In genomic region chr14:23359167-23359626, GRCh38 we compare ENCODE assay signal across 24 cellular contexts. TPM values are rescaled to one million over a fixed set of nuclear protein-coding genes. Genes with fewer than 3 reads are reported as not detected.
DNase-seq lines count a peak whose midpoint lies in the region; ATAC-seq and TF ChIP-seq lines count a peak whose summit lies in the region.
"Had no signal": no experiment of that assay in that cellular context is flagged by ENCODE, and none has a peak within 500 bp of the region (broad histone marks: within the 10 kb centered on the region; RNA-seq: fewer than 3 reads in every experiment).

No MANE protein-coding gene starts in this region.

- no peak for TF ChIP-seq POLR2A in gastroesophageal sphincter (IDR thresholded peaks at IDR 0.05)

- no peak overlapping the region for H3K4me3 Mint-ChIP-seq in activated CD8-positive, alpha-beta memory T cell treated with anti-CD3 and anti-CD28 coated beads, Interleukin-2, amount 10 ng/mL, durations not matched to agents 7 days and 5 days
- no peak overlapping the region for H3K4me3 Mint-ChIP-seq in activated naive CD8-positive, alpha-beta T cell treated with anti-CD3 and anti-CD28 coated beads, Interleukin-2, amount 50 U/mL, for 24 hours
- H3K4me3 Mint-ChIP-seq: B cell; CD4-positive, alpha-beta T cell; IgD-negative memory B cell had no signal

- no peak overlapping the region for H3K4me2 ChIP-seq in osteoblast (ENCODE audit: insufficient read depth, low read length)

- no peaks in the 10 kb centered on the region for H3K9me3 ChIP-seq in WERI-Rb-1 (ENCODE audit: severe bottlenecking)
- no peaks in the 10 kb centered on the region for H3K9me3 ChIP-seq in gastroesophageal sphincter
- no peaks in the 10 kb centered on the region for H3K9me3 ChIP-seq in osteoblast (ENCODE audit: low read depth, low read length)
- H3K9me3 ChIP-seq: MG63 had no signal

- no CpG with 5 or more reads among the region's 11 CpGs for WGBS in gastroesophageal sphincter (ENCODE audit: low coverage in 1 of 2), 2 donors

- no peak for TF ChIP-seq EP300 in gastroesophageal sphincter (IDR thresholded peaks at IDR 0.05)

- peaks cover 65% of the 10 kb centered on the region for H3K36me3 ChIP-seq in WERI-Rb-1
- H3K36me3 ChIP-seq in gastroesophageal sphincter = peaks cover 0 to 45% of the 10 kb centered on the region in 2 donors
- peaks cover 12% of the 10 kb centered on the region for H3K36me3 ChIP-seq in osteoblast (ENCODE audit: insufficient read depth, low read length)

- no peaks in the 10 kb centered on the region for H4K20me1 ChIP-seq in osteoblast (ENCODE audit: insufficient read depth, low read length)

- H3K79me2 ChIP-seq in osteoblast (ENCODE audit: insufficient read depth, low read length) = peaks cover 2% of the 10 kb centered on the region

- H3K27me3 Mint-ChIP-seq in activated CD8-positive, alpha-beta memory T cell treated with anti-CD3 and anti-CD28 coated beads, Interleukin-2, amount 10 ng/mL, durations not matched to agents 7 days and 5 days = peaks cover 32% of the 10 kb centered on the region
- H3K27me3 Mint-ChIP-seq in activated naive CD8-positive, alpha-beta T cell treated with anti-CD3 and anti-CD28 coated beads, Interleukin-2, amount 50 U/mL, for 24 hours = peaks cover 5% of the 10 kb centered on the region

- H3K27ac ChIP-seq in WERI-Rb-1 (peak overlapping the region; percentile 45), gastroesophageal sphincter (peak overlapping the region in 3 of 4 donors; percentile 33 to 63 (median 63)), osteoblast (ENCODE audit: low read depth, low read length) (no peak overlapping the region)
- H3K27ac ChIP-seq: 22Rv1 had no signal

- no peaks in the 10 kb centered on the region for H3K9me3 Mint-ChIP-seq in activated CD8-positive, alpha-beta memory T cell treated with anti-CD3 and anti-CD28 coated beads, Interleukin-2, amount 10 ng/mL, durations not matched to agents 7 days and 5 days (ENCODE audit: low read depth)
- no peaks in the 10 kb centered on the region for H3K9me3 Mint-ChIP-seq in activated naive CD4-positive, alpha-beta T cell treated with anti-CD3 and anti-CD28 coated beads, Interleukin-2, amount 50 U/mL, for 72 hours
- no peaks in the 10 kb centered on the region for H3K9me3 Mint-ChIP-seq in activated naive CD8-positive, alpha-beta T cell treated with anti-CD3 and anti-CD28 coated beads, Interleukin-2, amount 50 U/mL, for 24 hours
- H3K9me3 Mint-ChIP-seq: CD4-positive, alpha-beta T cell; IgD-negative memory B cell had no signal

- DNase-seq in activated CD8-positive, alpha-beta memory T cell treated with anti-CD3 and anti-CD28 coated beads, Interleukin-2, amount 50 U/mL, for 48 hours = peak; percentile 45
- DNase-seq in activated CD8-positive, alpha-beta memory T cell treated with anti-CD3 and anti-CD28 coated beads, Interleukin-2, amount 10 ng/mL, durations not matched to agents 7 days and 5 days = no peak
- DNase-seq in WERI-Rb-1 (no peak), osteoblast (ENCODE audit: insufficient read length, low spot score, missing footprints) (peak; percentile 15)
- DNase-seq in activated naive CD4-positive, alpha-beta T cell treated with anti-CD3 and anti-CD28 coated beads, Interleukin-2, amount 50 U/mL, for 72 hours (ENCODE audit: low spot score in 2 of 2) = no peak
- DNase-seq in activated naive CD8-positive, alpha-beta T cell treated with anti-CD3 and anti-CD28 coated beads, Interleukin-2, amount 50 U/mL, for 24 hours = no peak
- DNase-seq: CD4-positive, alpha-beta T cell; GF-D8; HCEC 1CT; Karpas-422; MG63; NCI-H1048; NCI-H1436; NCI-H2029; NCI-H2171; NCI-H526; PC-3; RPMI8226 had no signal

- CTCF ChIA-PET in activated CD8-positive, alpha-beta memory T cell treated with anti-CD3 and anti-CD28 coated beads, Interleukin-2, amount 10 ng/mL, durations not matched to agents 7 days and 5 days (lab: Charles Lee) = interaction anchor here (1.2 kb wide), 1 partner anchor 21 kb away, joined by 3 read pairs; no protein-coding TSS in a partner anchor

- TF ChIP-seq CTCF in WERI-Rb-1 (IDR thresholded peaks at IDR 0.05; ENCODE audit: low read depth, low read length) (no peak), gastroesophageal sphincter (IDR thresholded peaks at IDR 0.05) (no peak), osteoblast (IDR thresholded peaks at IDR 0.05; ENCODE audit: extremely low read depth, low read depth, low read length) (no peak)

- no peaks in the 10 kb centered on the region for H3K36me3 Mint-ChIP-seq in activated CD8-positive, alpha-beta memory T cell treated with anti-CD3 and anti-CD28 coated beads, Interleukin-2, amount 10 ng/mL, durations not matched to agents 7 days and 5 days
- H3K36me3 Mint-ChIP-seq in activated naive CD4-positive, alpha-beta T cell treated with anti-CD3 and anti-CD28 coated beads, Interleukin-2, amount 50 U/mL, for 72 hours = no peaks in the 10 kb centered on the region
- no peaks in the 10 kb centered on the region for H3K36me3 Mint-ChIP-seq in activated naive CD8-positive, alpha-beta T cell treated with anti-CD3 and anti-CD28 coated beads, Interleukin-2, amount 50 U/mL, for 24 hours (ENCODE audit: low read depth)
- H3K36me3 Mint-ChIP-seq: IgD-negative memory B cell had no signal

- no peak overlapping the region for H3K27ac Mint-ChIP-seq in activated CD8-positive, alpha-beta memory T cell treated with anti-CD3 and anti-CD28 coated beads, Interleukin-2, amount 10 ng/mL, durations not matched to agents 7 days and 5 days
- no peak overlapping the region for H3K27ac Mint-ChIP-seq in activated naive CD4-positive, alpha-beta T cell treated with anti-CD3 and anti-CD28 coated beads, Interleukin-2, amount 50 U/mL, for 72 hours
- no peak overlapping the region for H3K27ac Mint-ChIP-seq in activated naive CD8-positive, alpha-beta T cell treated with anti-CD3 and anti-CD28 coated beads, Interleukin-2, amount 50 U/mL, for 24 hours
- H3K27ac Mint-ChIP-seq: B cell; CD4-positive, alpha-beta T cell; IgD-negative memory B cell had no signal

- H3K4me1 Mint-ChIP-seq in activated CD8-positive, alpha-beta memory T cell treated with anti-CD3 and anti-CD28 coated beads, Interleukin-2, amount 10 ng/mL, durations not matched to agents 7 days and 5 days = no peaks in the 10 kb centered on the region
- H3K4me1 Mint-ChIP-seq in activated naive CD8-positive, alpha-beta T cell treated with anti-CD3 and anti-CD28 coated beads, Interleukin-2, amount 50 U/mL, for 24 hours = no peaks in the 10 kb centered on the region
- H3K4me1 Mint-ChIP-seq: B cell had no signal

- no peaks in the 10 kb centered on the region for H3K27me3 ChIP-seq in WERI-Rb-1 (ENCODE audit: insufficient read depth, low read depth, severe bottlenecking)
- no peaks in the 10 kb centered on the region for H3K27me3 ChIP-seq in gastroesophageal sphincter
- H3K27me3 ChIP-seq in osteoblast (ENCODE audit: insufficient read depth, low read length) = no peaks in the 10 kb centered on the region
- H3K27me3 ChIP-seq: MG63 had no signal

- H3K4me1 ChIP-seq in gastroesophageal sphincter (peaks cover 0 to 59% (median 11%) of the 10 kb centered on the region in 3 donors), osteoblast (ENCODE audit: insufficient read depth, low read length) (peaks cover 5% of the 10 kb centered on the region)

- no peak overlapping the region for H3K4me3 ChIP-seq in WERI-Rb-1 (ENCODE audit: low read depth, low read length)
- H3K4me3 ChIP-seq in gastroesophageal sphincter = no peak overlapping the region
- no peak overlapping the region for H3K4me3 ChIP-seq in osteoblast (ENCODE audit: insufficient read depth, low read length)
- H3K4me3 ChIP-seq: GM12878, MG63 had no signal

- no peak for ATAC-seq in activated CD8-positive, alpha-beta memory T cell treated with anti-CD3 and anti-CD28 coated beads, Interleukin-2, amount 10 ng/mL, durations not matched to agents 7 days and 5 days
- ATAC-seq in gastroesophageal sphincter = no peak
- ATAC-seq in activated naive CD4-positive, alpha-beta T cell treated with anti-CD3 and anti-CD28 coated beads, Interleukin-2, amount 50 U/mL, for 72 hours = no peak
- ATAC-seq in activated naive CD8-positive, alpha-beta T cell treated with anti-CD3 and anti-CD28 coated beads, Interleukin-2, amount 50 U/mL, for 24 hours = no peak
- ATAC-seq in HG03565 (IDR thresholded peaks at IDR 0.05; ENCODE audit: unreplicated experiment) = no peak
- ATAC-seq: GM12878, PC-3 had no signal

- no peak overlapping the region for H2AFZ ChIP-seq in osteoblast (ENCODE audit: low read length)

RNA-seq across cellular contexts. Expression of gene EFS, which starts 5.8 kb away (rescaled TPM):
- total RNA-seq in activated CD8-positive, alpha-beta memory T cell treated with anti-CD3 and anti-CD28 coated beads, Interleukin-2, amount 10 ng/mL, durations not matched to agents 7 days and 5 days = not detected
- total RNA-seq in gastroesophageal sphincter = 10 to 100 TPM; 10.6 to 22.6 (median 14.6) TPM
- 9.8 and 14.1 TPM in 2 replicates for total RNA-seq in osteoblast
- under 1 TPM in 1 of 2 donors, not detected in 1; 0.10 TPM for total RNA-seq in activated naive CD4-positive, alpha-beta T cell treated with anti-CD3 and anti-CD28 coated beads, Interleukin-2, amount 50 U/mL, for 72 hours
- total RNA-seq: B cell; CD4-positive, alpha-beta T cell had no signal

RNA-seq across cellular contexts. Expression of gene SLC22A17, which starts 6.5 kb away (rescaled TPM):
- 1 to 10 TPM; 1.7 to 2.8 TPM for total RNA-seq in activated CD8-positive, alpha-beta memory T cell treated with anti-CD3 and anti-CD28 coated beads, Interleukin-2, amount 10 ng/mL, durations not matched to agents 7 days and 5 days
- 10 to 100 TPM; 22.7 to 36.4 (median 30.4) TPM for total RNA-seq in gastroesophageal sphincter
- total RNA-seq in osteoblast = 18.1 and 19.7 TPM in 2 replicates
- total RNA-seq in activated naive CD4-positive, alpha-beta T cell treated with anti-CD3 and anti-CD28 coated beads, Interleukin-2, amount 50 U/mL, for 72 hours = 1 to 10 TPM; 7.4 to 8.8 TPM
- total RNA-seq: GM12878 had no signal

RNA-seq across cellular contexts. Expression of gene IL25, which starts 13.4 kb away (rescaled TPM):
- not detected for total RNA-seq in activated CD8-positive, alpha-beta memory T cell treated with anti-CD3 and anti-CD28 coated beads, Interleukin-2, amount 10 ng/mL, durations not matched to agents 7 days and 5 days
- total RNA-seq in gastroesophageal sphincter (not detected), osteoblast (not detected in 2 replicates)
- not detected for total RNA-seq in activated naive CD4-positive, alpha-beta T cell treated with anti-CD3 and anti-CD28 coated beads, Interleukin-2, amount 50 U/mL, for 72 hours
- total RNA-seq: B cell; CD4-positive, alpha-beta T cell; GM12878; PC-3 had no signal

RNA-seq across cellular contexts. Expression of gene CMTM5, which starts 17.6 kb away (rescaled TPM):
- not detected for total RNA-seq in activated CD8-positive, alpha-beta memory T cell treated with anti-CD3 and anti-CD28 coated beads, Interleukin-2, amount 10 ng/mL, durations not matched to agents 7 days and 5 days
- 1 to 10 TPM in 2 of 4 donors, under 1 TPM in 1, not detected in 1; 0.81 to 2.3 (median 1.2) TPM for total RNA-seq in gastroesophageal sphincter
- not detected in 2 replicates for total RNA-seq in osteoblast
- not detected for total RNA-seq in activated naive CD4-positive, alpha-beta T cell treated with anti-CD3 and anti-CD28 coated beads, Interleukin-2, amount 50 U/mL, for 72 hours
- total RNA-seq: B cell; CD4-positive, alpha-beta T cell; GM12878; PC-3 had no signal

RNA-seq across cellular contexts. Expression of gene PABPN1, which starts 37.9 kb away (rescaled TPM):
- total RNA-seq in activated CD8-positive, alpha-beta memory T cell treated with anti-CD3 and anti-CD28 coated beads, Interleukin-2, amount 10 ng/mL, durations not matched to agents 7 days and 5 days = 100 to 1,000 TPM; 225 to 269 TPM
- 10 to 100 TPM; 56.3 to 59.8 (median 57.5) TPM for total RNA-seq in gastroesophageal sphincter
- total RNA-seq in osteoblast = 42.3 and 51.9 TPM in 2 replicates
- 100 to 1,000 TPM; 232 to 242 TPM for total RNA-seq in activated naive CD4-positive, alpha-beta T cell treated with anti-CD3 and anti-CD28 coated beads, Interleukin-2, amount 50 U/mL, for 72 hours

Comparison
In these comparisons a context has a peak if more than half of its experiments do, and no peak if none do; other contexts are left out.
1. DNase-seq: peak in activated CD8-positive, alpha-beta memory T cell treated with anti-CD3 and anti-CD28 coated beads, Interleukin-2, amount 50 U/mL, for 48 hours (single experiment) and osteoblast (single experiment); none in activated CD8-positive, alpha-beta memory T cell treated with anti-CD3 and anti-CD28 coated beads, Interleukin-2, amount 10 ng/mL, durations not matched to agents 7 days and 5 days (single experiment), WERI-Rb-1 (single experiment), activated naive CD4-positive, alpha-beta T cell treated with anti-CD3 and anti-CD28 coated beads, Interleukin-2, amount 50 U/mL, for 72 hours (0 of 2) and activated naive CD8-positive, alpha-beta T cell treated with anti-CD3 and anti-CD28 coated beads, Interleukin-2, amount 50 U/mL, for 24 hours (single experiment).